21 cellular contexts compared by ENCODE assay signal in genomic region chr5:92102313-92102712, GRCh38.
"Had no signal": no experiment of that assay in that cellular context is flagged by ENCODE, and none has a peak within 500 bp of the region (broad histone marks: within the 10 kb centered on the region; RNA-seq: fewer than 3 reads in every experiment).

No MANE protein-coding gene starts in this region.

- H3K9me3 ChIP-seq: SJSA1 had no signal

- H3K4me3 ChIP-seq: K562, SJSA1, SK-N-MC had no signal

- ATAC-seq: K562 had no signal

- H3K4me1 ChIP-seq: SJSA1 had no signal

- FAIRE-seq: K562, RCC 7860 had no signal

- DNase-seq: Kasumi-1, NCI-H1092 treated with DMSO at 0.1 percent for 48 hours, NCI-H1436, NCI-H187, NCI-H2029, NCI-H2081 treated with DMSO at 0.1 percent for 48 hours, NCI-H2171, NCI-H226, NCI-H446, NCI-H510A, NCI-H524 treated with DMSO at 0.1 percent for 48 hours, NCI-H69, NCI-H82, Right ventricle myocardium superior, RPMI8226, SIG-M5 had no signal

- H3K27ac ChIP-seq: KMS-11, SJSA1, SK-N-MC had no signal

- H3K36me3 ChIP-seq: SJSA1 had no signal
